Comparison of ENCODE assay signal across 27 cellular contexts in the genomic region with DNA sequence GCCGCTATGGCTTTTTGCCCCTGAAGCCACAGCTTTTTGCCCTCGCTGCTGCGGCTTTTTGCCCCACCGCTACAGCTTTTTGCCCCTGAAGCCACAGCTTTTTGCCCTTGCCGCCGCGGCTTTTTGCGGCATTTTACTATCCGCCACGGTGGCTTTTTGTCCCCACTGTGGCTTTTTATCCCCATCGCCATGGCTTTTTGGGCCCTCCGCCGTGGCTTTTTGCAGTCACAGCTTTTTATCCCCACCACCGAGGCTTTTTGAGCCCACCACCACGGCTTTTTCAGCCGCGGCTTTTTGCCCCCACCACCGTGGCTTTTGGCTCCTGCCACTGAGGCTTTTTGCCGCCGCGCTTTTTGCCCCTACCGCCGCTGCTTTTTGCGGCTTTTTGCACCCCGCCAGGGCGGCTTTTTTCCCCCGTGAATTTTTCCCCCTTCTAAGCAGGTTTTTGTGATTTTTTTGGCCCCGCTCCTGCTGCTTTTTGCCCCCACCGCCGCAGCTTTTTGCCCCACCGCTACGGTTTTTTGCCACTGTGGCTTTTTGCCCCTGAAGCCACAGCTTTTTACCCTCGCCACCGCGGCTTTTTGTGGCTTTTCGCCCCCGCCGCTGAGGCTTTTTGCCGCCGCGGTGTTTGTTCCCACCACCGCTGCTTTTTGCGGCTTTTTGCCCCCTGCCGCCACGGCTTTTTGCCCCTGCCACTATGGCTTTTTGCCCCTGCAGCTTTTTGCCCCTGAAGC.
A peak's percentile ranks its signal among the peaks of the same experiment; 100 is the strongest.
DNase-seq lines count a peak whose midpoint lies in the region; ATAC-seq and TF ChIP-seq lines count a peak whose summit lies in the region.
"Had no signal": no experiment of that assay in that cellular context is flagged by ENCODE, and none has a peak within 500 bp of the region (broad histone marks: within the 10 kb centered on the region; RNA-seq: fewer than 3 reads in every experiment).

No MANE protein-coding gene starts in this region.

- CTCF ChIA-PET in SK-N-SH (lab: Yijun Ruan, JAX), result no interaction called here

- no peak for ATAC-seq in SK-N-SH treated with all-trans-retinoic acid at 6 μM for 48 hours
- ATAC-seq in HG02840 (IDR thresholded peaks at IDR 0.05; ENCODE audit: low FRiP score, unreplicated experiment), result no peak
- ATAC-seq: activated CD8-positive, alpha-beta memory T cell treated with anti-CD3 and anti-CD28 coated beads, Interleukin-2, amount 10 ng/mL, durations not matched to agents 7 days and 5 days; foreskin keratinocyte; PC-3; right cardiac atrium; stimulated activated naive CD8-positive, alpha-beta T cell treated with anti-CD3 and anti-CD28 coated beads, Interleukin-15, amount 100 ng/mL, for 72 hours had no signal

- POLR2A ChIA-PET in SK-N-SH (lab: Yijun Ruan, JAX), result no interaction called here

- H3K27ac Mint-ChIP-seq in type B pancreatic cell, result no peak overlapping the region
- H3K27ac Mint-ChIP-seq: activated CD8-positive, alpha-beta memory T cell treated with anti-CD3 and anti-CD28 coated beads, Interleukin-2, amount 10 ng/mL, durations not matched to agents 7 days and 5 days; stimulated activated naive CD8-positive, alpha-beta T cell treated with anti-CD3 and anti-CD28 coated beads, Interleukin-15, amount 100 ng/mL, for 72 hours had no signal

- no peaks in the 10 kb centered on the region for H3K9me2 ChIP-seq in SK-N-SH

- no peaks in the 10 kb centered on the region for H3K36me3 Mint-ChIP-seq in type B pancreatic cell

- no peaks in the 10 kb centered on the region for H3K36me3 ChIP-seq in SK-N-SH (replicated peaks in 1 of 2; ENCODE audit: control insufficient read depth in 1 of 2, insufficient read depth in 2 of 2, low read length in 1 of 2)
- H3K36me3 ChIP-seq: esophagus squamous epithelium, thyroid gland had no signal

- TF ChIP-seq RAD21 in SK-N-SH (IDR thresholded peaks at IDR 0.05; ENCODE audit: low read length), result no peak

- no peak overlapping the region for H3K9ac ChIP-seq in SK-N-SH
- H3K9ac ChIP-seq: parathyroid adenoma had no signal

- no peaks in the 10 kb centered on the region for H3K9me3 Mint-ChIP-seq in type B pancreatic cell

- no peaks in the 10 kb centered on the region for H3K4me1 Mint-ChIP-seq in type B pancreatic cell (ENCODE audit: unreplicated experiment)
- H3K4me1 Mint-ChIP-seq: activated CD8-positive, alpha-beta memory T cell treated with anti-CD3 and anti-CD28 coated beads, Interleukin-2, amount 10 ng/mL, durations not matched to agents 7 days and 5 days; central memory CD8-positive, alpha-beta T cell; neural crest cell; stimulated activated naive CD8-positive, alpha-beta T cell treated with anti-CD3 and anti-CD28 coated beads, Interleukin-15, amount 100 ng/mL, for 72 hours had no signal

- no peaks in the 10 kb centered on the region; the same call in 1 of the 2 replicates for H3K27me3 ChIP-seq in SK-N-SH (ENCODE audit: insufficient read depth)
- H3K27me3 ChIP-seq: esophagus squamous epithelium, foreskin keratinocyte, thyroid gland had no signal

- H3K4me3 ChIP-seq in SK-N-SH (ENCODE audit: low read depth in 2 of 2, low read length in 1 of 2), result no peak overlapping the region
- no peak overlapping the region for H3K4me3 ChIP-seq in coronary artery
- H3K4me3 ChIP-seq: dorsolateral prefrontal cortex, esophagus squamous epithelium, thyroid gland had no signal

- no peak for TF ChIP-seq CTCF in SK-N-SH (IDR thresholded peaks at IDR 0.05)
- TF ChIP-seq CTCF in coronary artery (IDR thresholded peaks at IDR 0.05), result no peak
- no peak for TF ChIP-seq CTCF in type B pancreatic cell (conservative IDR thresholded peaks at IDR 0.05)

- peak; percentile 3 for DNase-seq in SK-N-SH
- peak; percentile 47 for DNase-seq in coronary artery (ENCODE audit: low spot score)
- DNase-seq in mesenteric fat pad (ENCODE audit: low spot score), result peak; percentile 81
- peak; percentile 55 for DNase-seq in type B pancreatic cell (ENCODE audit: extremely low spot score, unreplicated experiment)
- no peak for DNase-seq in dedifferentiated amniotic fluid mesenchymal stem cell (ENCODE audit: extremely low spot score)
- no peak for DNase-seq in activated CD8-positive, alpha-beta memory T cell treated with anti-CD3 and anti-CD28 coated beads, Interleukin-2, amount 50 U/mL, for 4 hours
- DNase-seq: activated CD4-positive, alpha-beta T cell treated with anti-CD3 and anti-CD28 coated beads, Interleukin-2, amount 50 U/mL, for 4 hours; activated CD8-positive, alpha-beta memory T cell treated with anti-CD3 and anti-CD28 coated beads, Interleukin-2, amount 10 ng/mL, durations not matched to agents 7 days and 5 days; activated naive CD4-positive, alpha-beta T cell; esophagus squamous epithelium; foreskin keratinocyte; MM.1S; NCI-H2029; NCI-H524 treated with DMSO at 0.1 percent for 48 hours; PC-3; stimulated activated CD4-positive, alpha-beta T cell treated with anti-CD3 and anti-CD28 coated beads, Interleukin-2, amount 100 ng/mL, for 48 hours; stimulated activated naive CD8-positive, alpha-beta T cell treated with anti-CD3 and anti-CD28 coated beads, Interleukin-15, amount 100 ng/mL, for 72 hours; T-helper 2 cell; thyroid gland had no signal

- no peaks in the 10 kb centered on the region for H3K27me3 Mint-ChIP-seq in type B pancreatic cell
- H3K27me3 Mint-ChIP-seq: central memory CD8-positive, alpha-beta T cell; stimulated activated naive CD8-positive, alpha-beta T cell treated with anti-CD3 and anti-CD28 coated beads, Interleukin-15, amount 100 ng/mL, for 72 hours had no signal

- WGBS in SK-N-SH (ENCODE audit: low lambda C conversion rate), result 57% methylated on average over 45 of the region's 45 CpGs

- no peak for TF ChIP-seq EP300 in SK-N-SH (IDR thresholded peaks at IDR 0.05; ENCODE audit: borderline replicate concordance in 1 of 2, low read depth in 1 of 2, low read length in 1 of 2)

- H3K4me2 ChIP-seq in SK-N-SH, result no peak overlapping the region

- H3K4me1 ChIP-seq in SK-N-SH (ENCODE audit: control insufficient read depth in 1 of 2, insufficient read depth in 2 of 2, low read depth in 1 of 2, low read length in 1 of 2), result no peaks in the 10 kb centered on the region
- H3K4me1 ChIP-seq: esophagus squamous epithelium, foreskin keratinocyte, parathyroid adenoma, thyroid gland had no signal

- H2AFZ ChIP-seq in SK-N-SH (ENCODE audit: low read depth), result no peak overlapping the region
- H2AFZ ChIP-seq: parathyroid adenoma had no signal

- no peaks in the 10 kb centered on the region for H3K79me2 ChIP-seq in SK-N-SH (ENCODE audit: insufficient read depth)
- H3K79me2 ChIP-seq: parathyroid adenoma had no signal

- no peaks in the 10 kb centered on the region for H3F3A ChIP-seq in SK-N-SH (replicated peaks; ENCODE audit: insufficient read depth)

- H4K20me1 ChIP-seq in SK-N-SH (ENCODE audit: insufficient read depth), result no peaks in the 10 kb centered on the region

- H3K27ac ChIP-seq in SK-N-SH (ENCODE audit: low read depth in 2 of 2, low read length in 1 of 2) (no peak overlapping the region), coronary artery (no peak overlapping the region)
- H3K27ac ChIP-seq: 22Rv1, dorsolateral prefrontal cortex, esophagus squamous epithelium, foreskin keratinocyte, parathyroid adenoma, thyroid gland had no signal

- no peaks in the 10 kb centered on the region for H3K9me3 ChIP-seq in SK-N-SH
- H3K9me3 ChIP-seq: thyroid gland had no signal

- no peak overlapping the region for H3K4me3 Mint-ChIP-seq in type B pancreatic cell
- H3K4me3 Mint-ChIP-seq: activated CD8-positive, alpha-beta memory T cell treated with anti-CD3 and anti-CD28 coated beads, Interleukin-2, amount 10 ng/mL, durations not matched to agents 7 days and 5 days; central memory CD8-positive, alpha-beta T cell; neural crest cell; stimulated activated naive CD8-positive, alpha-beta T cell treated with anti-CD3 and anti-CD28 coated beads, Interleukin-15, amount 100 ng/mL, for 72 hours had no signal

TF ChIP-seq in SK-N-SH, 30 proteins besides CTCF, POLR2A, EP300 and RAD21 (continues in another document):
- TF ChIP-seq POLR2AphosphoS5 (IDR thresholded peaks at IDR 0.05; ENCODE audit: low read depth, low read length) (no peak), RCOR1 (IDR thresholded peaks at IDR 0.05; ENCODE audit: low read length) (no peak), FOXM1 (IDR thresholded peaks at IDR 0.05; ENCODE audit: low read depth) (no peak), GABPA (IDR thresholded peaks at IDR 0.05; ENCODE audit: low read depth) (no peak), GATA2 (CRISPR knock-in tag; IDR thresholded peaks at IDR 0.05) (no peak), TEAD4 (IDR thresholded peaks at IDR 0.05; ENCODE audit: borderline replicate concordance, insufficient read depth) (no peak), MEF2A (IDR thresholded peaks at IDR 0.05; ENCODE audit: borderline replicate concordance, low read depth) (no peak)
- TF ChIP-seq, protein P1, sequence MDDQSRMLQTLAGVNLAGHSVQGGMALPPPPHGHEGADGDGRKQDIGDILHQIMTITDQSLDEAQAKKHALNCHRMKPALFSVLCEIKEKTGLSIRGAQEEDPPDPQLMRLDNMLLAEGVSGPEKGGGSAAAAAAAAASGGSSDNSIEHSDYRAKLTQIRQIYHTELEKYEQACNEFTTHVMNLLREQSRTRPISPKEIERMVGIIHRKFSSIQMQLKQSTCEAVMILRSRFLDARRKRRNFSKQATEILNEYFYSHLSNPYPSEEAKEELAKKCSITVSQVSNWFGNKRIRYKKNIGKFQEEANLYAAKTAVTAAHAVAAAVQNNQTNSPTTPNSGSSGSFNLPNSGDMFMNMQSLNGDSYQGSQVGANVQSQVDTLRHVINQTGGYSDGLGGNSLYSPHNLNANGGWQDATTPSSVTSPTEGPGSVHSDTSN (IDR thresholded peaks at IDR 0.05), result no peak

TF ChIP-seq in SK-N-SH treated with all-trans-retinoic acid at 6 μM for 48 hours, 23 proteins besides CTCF, POLR2A, EP300 and RAD21 (continues in another document):
- TF ChIP-seq, protein P2, sequence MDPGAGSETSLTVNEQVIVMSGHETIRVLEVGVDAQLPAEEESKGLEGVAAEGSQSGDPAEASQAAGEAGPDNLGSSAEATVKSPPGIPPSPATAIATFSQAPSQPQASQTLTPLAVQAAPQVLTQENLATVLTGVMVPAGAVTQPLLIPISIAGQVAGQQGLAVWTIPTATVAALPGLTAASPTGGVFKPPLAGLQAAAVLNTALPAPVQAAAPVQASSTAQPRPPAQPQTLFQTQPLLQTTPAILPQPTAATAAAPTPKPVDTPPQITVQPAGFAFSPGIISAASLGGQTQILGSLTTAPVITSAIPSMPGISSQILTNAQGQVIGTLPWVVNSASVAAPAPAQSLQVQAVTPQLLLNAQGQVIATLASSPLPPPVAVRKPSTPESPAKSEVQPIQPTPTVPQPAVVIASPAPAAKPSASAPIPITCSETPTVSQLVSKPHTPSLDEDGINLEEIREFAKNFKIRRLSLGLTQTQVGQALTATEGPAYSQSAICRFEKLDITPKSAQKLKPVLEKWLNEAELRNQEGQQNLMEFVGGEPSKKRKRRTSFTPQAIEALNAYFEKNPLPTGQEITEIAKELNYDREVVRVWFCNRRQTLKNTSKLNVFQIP (CRISPR knock-in tag; IDR thresholded peaks at IDR 0.05; ENCODE audit: borderline replicate concordance, low read depth), result no peak

Comparison
In these comparisons a context has a peak if more than half of its experiments do, and no peak if none do; other contexts are left out.
1. DNase-seq: peak in SK-N-SH (single experiment), coronary artery (single experiment), mesenteric fat pad (single experiment) and type B pancreatic cell (single experiment); none in dedifferentiated amniotic fluid mesenchymal stem cell (single experiment) and activated CD8-positive, alpha-beta memory T cell treated with anti-CD3 and anti-CD28 coated beads, Interleukin-2, amount 50 U/mL, for 4 hours (single experiment).